Comparison of ENCODE assay signal across 28 cellular contexts in the genomic region with DNA sequence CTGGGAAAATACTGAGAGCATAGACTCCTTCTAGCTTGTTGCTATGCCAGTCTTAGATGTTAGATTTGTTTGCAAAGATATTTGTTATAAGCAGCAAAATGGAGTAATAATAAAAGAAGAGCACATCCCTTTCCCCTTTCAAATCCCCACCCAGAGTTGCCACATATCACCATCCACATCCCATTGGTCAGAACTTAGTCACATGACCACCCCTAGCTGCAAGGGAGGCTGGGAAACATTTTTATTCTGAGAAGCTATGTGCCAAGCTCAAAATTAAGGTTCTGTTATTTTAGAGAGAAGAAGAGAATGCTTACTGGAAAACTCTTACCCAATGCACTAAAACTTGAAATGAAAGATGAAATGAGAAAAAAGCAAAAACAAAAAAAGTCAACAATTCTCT.
"Had no signal": no experiment of that assay in that cellular context is flagged by ENCODE, and none has a peak within 500 bp of the region (broad histone marks: within the 10 kb centered on the region; RNA-seq: fewer than 3 reads in every experiment).

No MANE protein-coding gene starts in this region.

- H3K4me1 ChIP-seq: neural progenitor cell, parathyroid adenoma, psoas muscle, right lobe of liver, sigmoid colon, stomach, thyroid gland, tibial nerve, upper lobe of right lung, uterus had no signal

- H3K4me1 Mint-ChIP-seq: natural killer cell; nephron; neural progenitor cell; stimulated activated effector memory CD8-positive, alpha-beta T cell treated with anti-CD3 and anti-CD28 coated beads, Interleukin-12 subunit alpha, Interleukin-12 subunit beta, amount 100 ng/mL, for 72 hours; stimulated activated naive B cell treated with anti-CD40 and anti-IgM and Interleukin-4, amounts not matched to agents 10 μg/mL and 1 μg/mL and 100 μg/mL, for 72 hours had no signal

- H3K27me3 ChIP-seq: neural progenitor cell, ovary, right lobe of liver, sigmoid colon, thyroid gland, tibial nerve, uterus had no signal

- H3K79me2 ChIP-seq: parathyroid adenoma had no signal

- H3K36me3 Mint-ChIP-seq: neural progenitor cell; stimulated activated effector memory CD8-positive, alpha-beta T cell treated with anti-CD3 and anti-CD28 coated beads, Interleukin-12 subunit alpha, Interleukin-12 subunit beta, amount 100 ng/mL, for 72 hours had no signal

- H3K36me3 ChIP-seq: neural progenitor cell, ovary, right lobe of liver, sigmoid colon, stomach, thoracic aorta, thyroid gland, tibial nerve, upper lobe of right lung, uterus had no signal

- H3K9ac ChIP-seq: neural progenitor cell, parathyroid adenoma had no signal

- H3K9me3 ChIP-seq: right lobe of liver, thoracic aorta, thyroid gland, uterus had no signal

- H3K4me2 ChIP-seq: neural progenitor cell had no signal

- DNase-seq: natural killer cell; occipital lobe; ovary; posterior cingulate gyrus; psoas muscle; right cardiac atrium; right lobe of liver; sigmoid colon; small intestine; stimulated activated CD4-positive, alpha-beta T cell treated with anti-CD3 and anti-CD28 coated beads, Interleukin-15, amount 100 ng/mL, for 24 hours; stimulated activated CD4-positive, alpha-beta T cell treated with anti-CD3 and anti-CD28 coated beads, Interleukin-2, amount 100 ng/mL, for 24 hours; stimulated activated CD4-positive, alpha-beta T cell treated with anti-CD3 and anti-CD28 coated beads, Interleukin-2, amount 100 ng/mL, for 48 hours; stimulated activated CD4-positive, alpha-beta T cell treated with anti-CD3 and anti-CD28 coated beads, Interleukin-4, amount 100 ng/mL, for 24 hours; stimulated activated naive B cell treated with anti-CD40 and anti-IgM and Interleukin-4, amounts not matched to agents 10 μg/mL and 1 μg/mL and 100 μg/mL, for 72 hours; stimulated activated naive CD4-positive, alpha-beta T cell treated with Interleukin-2 at 50 U/mL for 16 hours; stomach; thyroid gland; trophoblast cell; upper lobe of right lung; uterus had no signal

- FAIRE-seq: small intestine had no signal

- H3K4me3 ChIP-seq: neural progenitor cell, ovary, psoas muscle, right lobe of liver, sigmoid colon, stomach, thoracic aorta, thyroid gland, tibial nerve, upper lobe of right lung, uterus had no signal

- H3K27ac Mint-ChIP-seq: natural killer cell; nephron; neural progenitor cell; progenitor cell of endocrine pancreas; stimulated activated effector memory CD8-positive, alpha-beta T cell treated with anti-CD3 and anti-CD28 coated beads, Interleukin-12 subunit alpha, Interleukin-12 subunit beta, amount 100 ng/mL, for 72 hours; stimulated activated naive B cell treated with anti-CD40 and anti-IgM and Interleukin-4, amounts not matched to agents 10 μg/mL and 1 μg/mL and 100 μg/mL, for 72 hours; stimulated activated naive CD8-positive, alpha-beta T cell treated with anti-CD3 and anti-CD28 coated beads, Interleukin-15, Interleukin-2, amounts not matched to agents 100 ng/mL and 50 ng/mL, for 24 hours had no signal

- ATAC-seq: natural killer cell; psoas muscle; right cardiac atrium; right lobe of liver; stimulated activated effector memory CD8-positive, alpha-beta T cell treated with anti-CD3 and anti-CD28 coated beads, Interleukin-12 subunit alpha, Interleukin-12 subunit beta, amount 100 ng/mL, for 72 hours; stimulated activated naive B cell treated with anti-CD40 and anti-IgM and Interleukin-4, amounts not matched to agents 10 μg/mL and 1 μg/mL and 100 μg/mL, for 72 hours; upper lobe of right lung had no signal

- H3K27ac ChIP-seq: neural progenitor cell, ovary, parathyroid adenoma, psoas muscle, right lobe of liver, sigmoid colon, stomach, thoracic aorta, thyroid gland, tibial nerve, upper lobe of right lung, uterus had no signal

- H3K4me3 Mint-ChIP-seq: natural killer cell; nephron; neural progenitor cell; stimulated activated effector memory CD8-positive, alpha-beta T cell treated with anti-CD3 and anti-CD28 coated beads, Interleukin-12 subunit alpha, Interleukin-12 subunit beta, amount 100 ng/mL, for 72 hours; stimulated activated naive B cell treated with anti-CD40 and anti-IgM and Interleukin-4, amounts not matched to agents 10 μg/mL and 1 μg/mL and 100 μg/mL, for 72 hours; stimulated activated naive CD8-positive, alpha-beta T cell treated with anti-CD3 and anti-CD28 coated beads, Interleukin-15, Interleukin-2, amounts not matched to agents 100 ng/mL and 50 ng/mL, for 24 hours had no signal

- H2AFZ ChIP-seq: neural progenitor cell, parathyroid adenoma had no signal
